Comparison of ENCODE assay signal across 15 cellular contexts in the genomic region with DNA sequence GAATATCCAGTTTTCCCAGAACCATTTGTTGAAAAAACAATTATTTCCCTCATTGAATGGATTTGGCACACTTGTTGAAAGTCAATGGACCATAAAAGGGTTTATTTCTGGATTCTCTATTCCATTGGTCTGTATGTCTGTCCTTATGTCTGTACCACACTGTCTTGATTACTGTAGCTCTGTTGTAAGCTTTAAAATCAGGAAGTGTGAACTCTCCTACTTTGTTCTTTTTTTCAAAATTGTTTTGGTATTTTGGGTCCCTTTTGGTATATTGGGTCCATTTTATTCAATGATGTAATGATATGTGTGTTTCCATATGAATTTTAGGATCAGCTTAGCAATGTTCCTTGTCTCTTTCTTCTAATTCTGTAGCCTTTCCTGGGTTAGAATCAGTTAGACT.
DNase-seq lines count a peak whose midpoint lies in the region; ATAC-seq, FAIRE-seq and TF ChIP-seq lines count a peak whose summit lies in the region.
"Had no signal": no experiment of that assay in that cellular context is flagged by ENCODE, and none has a peak within 500 bp of the region (broad histone marks: within the 10 kb centered on the region; RNA-seq: fewer than 3 reads in every experiment).

No MANE protein-coding gene starts in this region.

- no peak for DNase-seq in GM12891 (ENCODE audit: insufficient read length, low spot score)
- no peak for DNase-seq in activated naive CD4-positive, alpha-beta T cell treated with anti-CD3 and anti-CD28 coated beads, Interleukin-2, amount 50 U/mL, for 72 hours (ENCODE audit: low spot score in 2 of 2)
- no peak for DNase-seq in natural killer cell
- DNase-seq in NCI-H1694 (lab: John Stamatoyannopoulos, UW) = no peak
- no peak for DNase-seq in PC-9
- no peak for DNase-seq in NCI-H1417 (lab: John Stamatoyannopoulos, UW)
- DNase-seq: BE2C, NCI-H146, NCI-H524 treated with DMSO at 0.1 percent for 48 hours had no signal

- H3K4me2 ChIP-seq in BLaER1 treated with 17β-estradiol and CSF1 and Interleukin-3, amounts not matched to agents 10 nM and 100 nM = peak overlapping the region; percentile 88 to 99 (median 94)
- no peak overlapping the region for H3K4me2 ChIP-seq in PC-9

- TF ChIP-seq CTCF in natural killer cell (IDR thresholded peaks at IDR 0.05) = no peak
- TF ChIP-seq CTCF in PC-9 (conservative IDR thresholded peaks at IDR 0.05) = no peak

- H3K9ac ChIP-seq in BLaER1 treated with 17β-estradiol and CSF1 and Interleukin-3, amounts not matched to agents 10 nM and 100 nM = peak overlapping the region in 2 of 11 experiments; percentile 82 to 94; a peak in 2 of 22 replicates

- no peaks in the 10 kb centered on the region for H3K9me3 Mint-ChIP-seq in activated naive CD4-positive, alpha-beta T cell treated with anti-CD3 and anti-CD28 coated beads, Interleukin-2, amount 50 U/mL, for 72 hours
- no peaks in the 10 kb centered on the region for H3K9me3 Mint-ChIP-seq in natural killer cell

- H3K27me3 ChIP-seq in BLaER1 treated with 17β-estradiol and CSF1 and Interleukin-3, amounts not matched to agents 10 nM and 100 nM = no peaks in the 10 kb centered on the region
- H3K27me3 ChIP-seq in PC-9 (ENCODE audit: insufficient read depth, low read depth) = no peaks in the 10 kb centered on the region
- H3K27me3 ChIP-seq: ascending aorta, BE2C had no signal

- H3F3A ChIP-seq in PC-9 (ENCODE audit: insufficient read depth, low read depth) = no peaks in the 10 kb centered on the region

- no peaks in the 10 kb centered on the region for H3K9me2 ChIP-seq in PC-9 (ENCODE audit: insufficient read depth)

- peak overlapping the region; percentile 81 for H3K4me3 Mint-ChIP-seq in natural killer cell

- CTCF ChIA-PET in PC-9 (lab: Charles Lee) = no interaction called here

- peak overlapping the region; percentile 75 to 99 (median 93); a peak in 20 of 22 replicates for H3K27ac ChIP-seq in BLaER1 treated with 17β-estradiol and CSF1 and Interleukin-3, amounts not matched to agents 10 nM and 100 nM
- no peak overlapping the region for H3K27ac ChIP-seq in PC-9

- H3K4me1 Mint-ChIP-seq in natural killer cell = peaks cover 91 to 92% of the 10 kb centered on the region in 2 donors

- no peak overlapping the region for H2AFZ ChIP-seq in PC-9

- TF ChIP-seq POLR2A in GM12891 (IDR thresholded peaks at IDR 0.05; ENCODE audit: low read depth, low read length) = no peak

- peaks cover 24 to 52% of the 10 kb centered on the region in 2 donors for H3K36me3 Mint-ChIP-seq in activated naive CD4-positive, alpha-beta T cell treated with anti-CD3 and anti-CD28 coated beads, Interleukin-2, amount 50 U/mL, for 72 hours
- H3K36me3 Mint-ChIP-seq in natural killer cell = peaks cover 9% of the 10 kb centered on the region

- H3K4me3 ChIP-seq in BLaER1 treated with 17β-estradiol and CSF1 and Interleukin-3, amounts not matched to agents 10 nM and 100 nM = peak overlapping the region in 4 of 10 experiments; percentile 51 to 66 (median 58); a peak in 7 of 20 replicates
- H3K4me3 ChIP-seq in PC-9 = no peak overlapping the region
- H3K4me3 ChIP-seq: ascending aorta, K562 had no signal

- no peaks in the 10 kb centered on the region for H3K27me3 Mint-ChIP-seq in natural killer cell (ENCODE audit: low read depth in 2 of 2)

- peaks cover 7 to 58% (median 26%) of the 10 kb centered on the region in 11 experiments; a peak in 13 of 22 replicates for H4K20me1 ChIP-seq in BLaER1 treated with 17β-estradiol and CSF1 and Interleukin-3, amounts not matched to agents 10 nM and 100 nM
- H4K20me1 ChIP-seq in PC-9 (ENCODE audit: insufficient read depth) = peaks cover 11% of the 10 kb centered on the region

- POLR2A ChIA-PET in PC-9 (lab: Charles Lee; ENCODE audit: unreplicated experiment) = no interaction called here

- peaks cover 29 to 62% (median 54%) of the 10 kb centered on the region in 11 experiments for H3K36me3 ChIP-seq in BLaER1 treated with 17β-estradiol and CSF1 and Interleukin-3, amounts not matched to agents 10 nM and 100 nM
- H3K36me3 ChIP-seq in PC-9 (ENCODE audit: low read depth) = peaks cover 16% of the 10 kb centered on the region
- H3K36me3 ChIP-seq: ascending aorta had no signal

- intact Hi-C loops in natural killer cell (cut with micrococcal nuclease) (loop anchor here (10.0 kb wide), 1 partner anchor 258 kb away; a partner anchor contains a TSS), PC-9 (cut with micrococcal nuclease; ENCODE audit: unreplicated experiment) (no loop called here)

- peaks cover 89% of the 10 kb centered on the region for H3K79me2 ChIP-seq in PC-9 (ENCODE audit: low read depth)

- peak overlapping the region; percentile 97 to 98 for H3K27ac Mint-ChIP-seq in activated naive CD4-positive, alpha-beta T cell treated with anti-CD3 and anti-CD28 coated beads, Interleukin-2, amount 50 U/mL, for 72 hours
- H3K27ac Mint-ChIP-seq in natural killer cell = peak overlapping the region; percentile 97 to 99

- FAIRE-seq in GM12891 (lab: Jason Lieb, UNC) = peak; percentile 50
- FAIRE-seq: G401.6, H1, K562 had no signal

- H3K9me3 ChIP-seq in BLaER1 treated with 17β-estradiol and CSF1 and Interleukin-3, amounts not matched to agents 10 nM and 100 nM (replicated peaks in 1 of 11) = peaks cover 0 to 7% (median 5%) of the 10 kb centered on the region in 11 experiments; a peak in 8 of 22 replicates
- no peaks in the 10 kb centered on the region for H3K9me3 ChIP-seq in PC-9 (ENCODE audit: insufficient read depth, low read depth)
- H3K9me3 ChIP-seq: ascending aorta, BE2C had no signal

- peaks cover 76 to 98% (median 91%) of the 10 kb centered on the region in 10 experiments for H3K4me1 ChIP-seq in BLaER1 treated with 17β-estradiol and CSF1 and Interleukin-3, amounts not matched to agents 10 nM and 100 nM
- no peaks in the 10 kb centered on the region for H3K4me1 ChIP-seq in PC-9 (replicated peaks; ENCODE audit: insufficient read depth)

- ATAC-seq in activated naive CD4-positive, alpha-beta T cell treated with anti-CD3 and anti-CD28 coated beads, Interleukin-2, amount 50 U/mL, for 72 hours = no peak
- ATAC-seq in natural killer cell = no peak
- ATAC-seq in GM19395 (IDR thresholded peaks at IDR 0.05; ENCODE audit: unreplicated experiment) = no peak
- ATAC-seq: K562 had no signal

- no TSS peak for BruUV-seq in PC-9 (replicated peaks; lab: Mats Ljungman, UMichigan)

TF ChIP-seq in GM12891, 5 proteins besides CTCF, POLR2A, EP300 and RAD21:
- TF ChIP-seq TAF1 (IDR thresholded peaks at IDR 0.05; ENCODE audit: low read depth, low read length) (no peak), SPI1 (IDR thresholded peaks at IDR 0.05; ENCODE audit: low read depth, low read length) (peak; percentile 54)
